In the genomic region with DNA sequence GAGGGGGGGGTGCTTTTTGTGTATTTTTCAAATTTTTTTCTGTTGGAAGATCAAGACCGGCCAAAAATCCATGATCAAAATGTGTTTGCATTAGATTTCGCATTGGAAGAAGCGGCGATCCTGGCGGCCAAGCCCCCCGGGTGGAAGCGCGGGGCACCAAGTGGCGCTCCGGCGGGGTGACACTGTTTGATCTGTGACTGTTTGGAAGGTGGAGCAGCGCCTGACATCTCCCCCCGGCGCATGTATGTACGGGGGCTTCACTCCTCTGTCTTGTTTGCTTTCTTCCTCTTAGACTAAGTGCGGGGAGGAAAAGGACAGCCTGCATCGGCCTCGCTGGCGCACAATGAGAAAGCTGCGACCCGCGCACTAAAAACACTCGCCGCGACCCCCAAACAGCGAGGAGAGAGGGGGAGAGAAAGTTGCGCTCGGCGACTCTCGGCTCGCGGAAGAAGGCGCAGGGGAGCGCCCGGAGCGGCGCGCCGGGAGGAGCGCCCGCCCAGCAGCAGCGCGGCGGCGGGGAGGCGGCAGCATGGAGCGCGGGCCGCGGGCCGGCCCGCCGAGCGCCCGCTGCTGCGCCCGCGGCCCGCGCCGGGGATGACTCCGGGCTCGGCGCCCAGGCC, we compare ENCODE assay signal across 8 cellular contexts. TPM values are rescaled to one million over a fixed set of nuclear protein-coding genes. Genes with fewer than 3 reads are reported as not detected.
DNase-seq lines count a peak whose midpoint lies in the region; ATAC-seq, FAIRE-seq and TF ChIP-seq lines count a peak whose summit lies in the region.

No MANE protein-coding gene starts in this region.

- CTCF ChIA-PET in CD4-positive, alpha-beta memory T cell (lab: Charles Lee; ENCODE audit: partially characterized antibody) = interaction anchor here (0.6 to 2.6 kb wide), 2 partner anchors 34 to 148 kb away, joined by 3 to 22 read pairs; no protein-coding TSS in a partner anchor
- CTCF ChIA-PET in H1 (lab: Charles Lee; ENCODE audit: partially characterized antibody) = interaction anchor here (1.0 kb wide), 1 partner anchor 38 kb away, joined by 3 read pairs; no protein-coding TSS in a partner anchor

- H3K27me3 Mint-ChIP-seq in CD4-positive, alpha-beta memory T cell = peaks cover 0 to 2% of the 10 kb centered on the region in 2 donors
- H3K27me3 Mint-ChIP-seq in neural crest cell (ENCODE audit: low read depth) = peaks cover 52% of the 10 kb centered on the region

- no peak overlapping the region for H2BK12ac ChIP-seq in H1 (ENCODE audit: low read depth, low read length)

- no peaks in the 10 kb centered on the region for H3K27me3 ChIP-seq in CD4-positive, alpha-beta memory T cell (ENCODE audit: insufficient read depth, low read length)
- H3K27me3 ChIP-seq in H1 (replicated peaks in 1 of 4; ENCODE audit: control insufficient read depth in 3 of 4, extremely low read depth in 1 of 4, insufficient read depth in 3 of 4, low read length in 3 of 4) = peaks cover 36 to 65% (median 57%) of the 10 kb centered on the region in 4 experiments

- peaks cover 9 to 13% of the 10 kb centered on the region in 2 experiments for H4K20me1 ChIP-seq in H1 (replicated peaks in 1 of 2; ENCODE audit: control insufficient read depth in 1 of 2, insufficient read depth in 2 of 2, low read length in 2 of 2)

- H3K56ac ChIP-seq in H1 (replicated peaks; ENCODE audit: insufficient read length, low read depth, low read length) = no peak overlapping the region

- no peak overlapping the region for H3K14ac ChIP-seq in H1 (ENCODE audit: insufficient read length)

- H4K8ac ChIP-seq in H1 (ENCODE audit: extremely low read depth, insufficient read depth, low read length) = peak overlapping the region; percentile 57; the same call in 1 of the 2 replicates

- peaks cover 48 to 77% (median 60%) of the 10 kb centered on the region in 4 donors for H3K4me1 Mint-ChIP-seq in CD4-positive, alpha-beta memory T cell
- peaks cover 56% of the 10 kb centered on the region for H3K4me1 Mint-ChIP-seq in neural crest cell

- peak overlapping the region in 1 of 4 experiments; percentile 60; a peak in 1 of 7 replicates for H3K9ac ChIP-seq in H1 (replicated peaks in 1 of 4; ENCODE audit: extremely low read depth in 1 of 4, low read depth in 3 of 4, low read length in 3 of 4)

- TF ChIP-seq EP300 in H1 (IDR thresholded peaks at IDR 0.05; ENCODE audit: borderline replicate concordance in 1 of 2, low read depth in 2 of 2, low read length in 2 of 2) = no peak

- H3K23ac ChIP-seq in H1 (ENCODE audit: insufficient read length) = no peak overlapping the region

- peak overlapping the region; percentile 91 to 96 for H3K4me3 ChIP-seq in CD4-positive, alpha-beta memory T cell (ENCODE audit: low read length in 2 of 2)
- H3K4me3 ChIP-seq in H1 (ENCODE audit: extremely low read depth in 1 of 4, insufficient read depth in 2 of 4, low read depth in 3 of 4, low read length in 4 of 4) = peak overlapping the region; percentile 48 to 70 (median 57)

- 2% methylated on average over 20 of the region's 64 CpGs; no CpG with 5 or more reads in 1 of the 2 experiments for WGBS in H1 (ENCODE audit: extremely low coverage in 1 of 2, insufficient coverage in 1 of 2, insufficient read length in 1 of 2, insufficient replicate concordance in 2 of 2, low coverage in 1 of 2, low lambda C conversion rate in 2 of 2, missing lambda C conversion rate in 1 of 2), 2 experiments

- no peaks in the 10 kb centered on the region for H3K79me1 ChIP-seq in H1 (ENCODE audit: low read depth, low read length)

- no peak for TF ChIP-seq CTCF in H1 (IDR thresholded peaks at IDR 0.05; ENCODE audit: control extremely low read depth in 1 of 3, insufficient read depth in 1 of 3, low read depth in 1 of 3, low read length in 3 of 3)
- TF ChIP-seq CTCF in neural crest cell (conservative IDR thresholded peaks at IDR 0.05) = no peak

- intact Hi-C loops in CD4-positive, alpha-beta memory T cell (cut with micrococcal nuclease) = loop anchor here (2.0 to 10.0 kb wide), 2 partner anchors 838 to 1614 kb away; a partner anchor contains a TSS

- H3K36me3 ChIP-seq in CD4-positive, alpha-beta memory T cell (ENCODE audit: insufficient read depth, low read length) = no peaks in the 10 kb centered on the region
- H3K36me3 ChIP-seq in H1 (ENCODE audit: control insufficient read depth in 2 of 4, insufficient read depth in 4 of 4, low read length in 3 of 4) = no peaks in the 10 kb centered on the region

- H3K36me3 Mint-ChIP-seq in CD4-positive, alpha-beta memory T cell = peaks cover 8 to 31% of the 10 kb centered on the region in 2 donors
- no peaks in the 10 kb centered on the region for H3K36me3 Mint-ChIP-seq in neural crest cell (ENCODE audit: low read depth)

- peak overlapping the region; percentile 80 for H3K27ac ChIP-seq in CD4-positive, alpha-beta memory T cell (ENCODE audit: low read depth, low read length)
- no peak overlapping the region for H3K27ac ChIP-seq in H1 (ENCODE audit: low read depth, low read length)

- no peak overlapping the region for H2BK15ac ChIP-seq in H1 (ENCODE audit: low read length)

- no peak overlapping the region for H3K18ac ChIP-seq in H1 (ENCODE audit: extremely low read depth, low read length)

- no peak overlapping the region for H2BK20ac ChIP-seq in H1 (ENCODE audit: low read length)

- DNase-seq in CD4-positive, alpha-beta memory T cell = peak; percentile 34 to 49 (median 40)
- DNase-seq in UCSD-AML1 (lab: John Stamatoyannopoulos, UW; ENCODE audit: unreplicated experiment) (peak; percentile 44), H1 (ENCODE audit: low read depth in 1 of 2, low spot score in 2 of 2) (no peak), neural crest cell (ENCODE audit: low read depth, low spot score) (peak; percentile 28), midbrain (lab: John Stamatoyannopoulos, UW) (no peak), GDM1 (lab: John Stamatoyannopoulos, UW) (no peak)

- no peak overlapping the region for H2BK120ac ChIP-seq in H1 (replicated peaks; ENCODE audit: low read depth, low read length)

- H3K79me2 ChIP-seq in H1 (ENCODE audit: control insufficient read depth in 1 of 2, insufficient read depth in 2 of 2, low read length in 2 of 2) = no peaks in the 10 kb centered on the region

- no peak for FAIRE-seq in H1 (lab: Jason Lieb, UNC)

- H4K5ac ChIP-seq in H1 (ENCODE audit: insufficient read length, low read depth, low read length) = no peak overlapping the region

- H3K4me1 ChIP-seq in CD4-positive, alpha-beta memory T cell (ENCODE audit: insufficient read depth, low read length) = peaks cover 62% of the 10 kb centered on the region
- H3K4me1 ChIP-seq in H1 (replicated peaks in 1 of 4; ENCODE audit: control insufficient read depth in 3 of 4, insufficient read depth in 4 of 4, low read length in 3 of 4) = peaks cover 9 to 23% (median 15%) of the 10 kb centered on the region in 4 experiments

- ATAC-seq in HG02588 (IDR thresholded peaks at IDR 0.05; ENCODE audit: unreplicated experiment) (peak; percentile 6), GM21529 (IDR thresholded peaks at IDR 0.05; ENCODE audit: unreplicated experiment) (no peak)

- no peaks in the 10 kb centered on the region for H3K9me3 ChIP-seq in CD4-positive, alpha-beta memory T cell (ENCODE audit: control insufficient read depth in 1 of 2, low read length in 2 of 2)
- no peaks in the 10 kb centered on the region for H3K9me3 ChIP-seq in H1 (ENCODE audit: insufficient read depth in 2 of 2, low read depth in 1 of 2, low read length in 1 of 2)

- H3K4ac ChIP-seq in H1 (replicated peaks; ENCODE audit: insufficient read length, low read depth, low read length) = no peak overlapping the region

- H3K27ac Mint-ChIP-seq in CD4-positive, alpha-beta memory T cell = peak overlapping the region; percentile 95 to 99 (median 97)
- peak overlapping the region; percentile 85 for H3K27ac Mint-ChIP-seq in neural crest cell (ENCODE audit: unreplicated experiment)

- no peak overlapping the region for H2BK5ac ChIP-seq in H1 (ENCODE audit: low read depth, low read length)

- TF ChIP-seq RAD21 in H1 (IDR thresholded peaks at IDR 0.05 in 1 of 2, conservative IDR thresholded peaks at IDR 0.05 in 1 of 2; ENCODE audit: low read depth in 2 of 2, low read length in 2 of 2) = no peak

- peaks cover 24% of the 10 kb centered on the region for H3K23me2 ChIP-seq in H1 (ENCODE audit: low read depth, low read length)

- no peak for TF ChIP-seq POLR2A in H1 (IDR thresholded peaks at IDR 0.05; ENCODE audit: control extremely low read depth in 1 of 2, low read depth in 2 of 2, low read length in 2 of 2)

- no peak overlapping the region for H4K91ac ChIP-seq in H1 (replicated peaks; ENCODE audit: insufficient read length, low read length)

- peak overlapping the region; percentile 94 to 100 (median 99) for H3K4me3 Mint-ChIP-seq in CD4-positive, alpha-beta memory T cell
- H3K4me3 Mint-ChIP-seq in neural crest cell = peak overlapping the region; percentile 99

- peak overlapping the region; percentile 88 to 94 for H3K4me2 ChIP-seq in H1 (ENCODE audit: insufficient read depth in 1 of 2, low read depth in 2 of 2, low read length in 2 of 2)

- peaks cover 0 to 4% (median 0%) of the 10 kb centered on the region in 8 donors for H3K9me3 Mint-ChIP-seq in CD4-positive, alpha-beta memory T cell
- no peaks in the 10 kb centered on the region for H3K9me3 Mint-ChIP-seq in neural crest cell

- H2AK5ac ChIP-seq in H1 (ENCODE audit: low read depth, low read length) = no peak overlapping the region

- H2AFZ ChIP-seq in H1 (ENCODE audit: low read length) = no peak overlapping the region

- POLR2A ChIA-PET in CD4-positive, alpha-beta memory T cell (lab: Charles Lee; ENCODE audit: partially characterized antibody) = interaction anchor here (0.7 to 6.5 kb wide), 16 partner anchors 13 to 1852 kb away, joined by 3 to 61 read pairs (median 4); a partner anchor contains a TSS
- POLR2A ChIA-PET in H1 (lab: Charles Lee; ENCODE audit: partially characterized antibody) = no interaction called here

RNA-seq across cellular contexts. Expression of a gene that starts 0.5 kb away (rescaled TPM):
- total RNA-seq in CD4-positive, alpha-beta memory T cell = 10 to 100 TPM; 30.1 to 32.0 TPM
- polyA plus RNA-seq in CD4-positive, alpha-beta memory T cell = 1 to 10 TPM in 1 of 2 donors, under 1 TPM in 1; 0.84 to 6.5 TPM
- total RNA-seq in H1 (2021; fragmentation: NEBNext Ultra II Directional; extraction: Animal tissue kit (Norgen Biotek cat#: 25700)) = 0.25 and 0.32 TPM in 2 replicates
- 0.03 and 0.06 TPM in 2 replicates for polyA plus RNA-seq in H1 (2011; rRNA removed)
- polyA plus RNA-seq in H1 (2011; cell fraction: cytosol; rRNA removed) = 0.08 TPM
- polyA plus RNA-seq in H1 (2011; cell fraction: nucleus; rRNA removed) = 0.11 TPM
- 0.08 to 0.22 TPM (median 0.13 TPM) in 4 replicates for polyA plus RNA-seq in H1 (2012, experiment 1 of 2)
- polyA plus RNA-seq in H1 (2012, experiment 2 of 2) = 0.05 TPM
- polyA plus RNA-seq in H1 (2013, experiment 1 of 2) = 0.24 TPM
- polyA plus RNA-seq in H1 (2013, experiment 2 of 2) = 0.20 TPM
- polyA minus RNA-seq in H1 (2011; rRNA and poly(A)+ RNA removed) = 0.07 and 0.09 TPM in 2 replicates
- polyA minus RNA-seq in H1 (2011; cell fraction: cytosol; rRNA and poly(A)+ RNA removed) = 0.22 TPM
- 0.20 TPM for polyA minus RNA-seq in H1 (2011; cell fraction: nucleus; rRNA and poly(A)+ RNA removed)
- 6.7 and 6.9 TPM in 2 replicates for total RNA-seq in neural crest cell

RNA-seq across cellular contexts. Expression of a gene that starts 2.2 kb away (rescaled TPM):
- 10 to 100 TPM; 55.9 to 56.7 TPM for total RNA-seq in CD4-positive, alpha-beta memory T cell
- 10 to 100 TPM; 21.0 to 29.3 TPM for polyA plus RNA-seq in CD4-positive, alpha-beta memory T cell
- 3.6 and 3.9 TPM in 2 replicates for total RNA-seq in H1 (2021; fragmentation: NEBNext Ultra II Directional; extraction: Animal tissue kit (Norgen Biotek cat#: 25700))
- 2.0 and 2.8 TPM in 2 replicates for polyA plus RNA-seq in H1 (2011; rRNA removed)
- 3.3 TPM for polyA plus RNA-seq in H1 (2011; cell fraction: cytosol; rRNA removed)
- 7.5 TPM for polyA plus RNA-seq in H1 (2011; cell fraction: nucleus; rRNA removed)
- polyA plus RNA-seq in H1 (2012, experiment 1 of 2) = 2.7 to 4.5 TPM (median 4.3 TPM) in 4 replicates
- polyA plus RNA-seq in H1 (2012, experiment 2 of 2) = 1.3 TPM
- polyA plus RNA-seq in H1 (2013, experiment 1 of 2) = 1.7 TPM
- 2.2 TPM for polyA plus RNA-seq in H1 (2013, experiment 2 of 2)
- 3.8 and 5.7 TPM in 2 replicates for polyA minus RNA-seq in H1 (2011; rRNA and poly(A)+ RNA removed)
- 5.7 TPM for polyA minus RNA-seq in H1 (2011; cell fraction: cytosol; rRNA and poly(A)+ RNA removed)
- 5.0 TPM for polyA minus RNA-seq in H1 (2011; cell fraction: nucleus; rRNA and poly(A)+ RNA removed)
- total RNA-seq in neural crest cell = 9.2 and 12.1 TPM in 2 replicates

Comparison
In these comparisons a context has a peak if more than half of its experiments do, and no peak if none do; other contexts are left out.
1. DNase-seq: peak in CD4-positive, alpha-beta memory T cell (5 of 5), UCSD-AML1 (single experiment) and neural crest cell (single experiment); none in H1 (0 of 2), midbrain (single experiment) and GDM1 (single experiment).